Comparison of ENCODE assay signal across 26 cellular contexts in genomic region chr5:5645198-5645597, GRCh38.
"Had no signal": no experiment of that assay in that cellular context is flagged by ENCODE, and none has a peak within 500 bp of the region (broad histone marks: within the 10 kb centered on the region; RNA-seq: fewer than 3 reads in every experiment).

No MANE protein-coding gene starts in this region.

- ATAC-seq: left colon; left lung; lower lobe of right lung; naive thymus-derived CD4-positive, alpha-beta T cell; natural killer cell treated with Interleukin-12 subunit alpha and Interleukin-12 subunit beta and Interleukin-15 and Interleukin-18, amount 100 ng/mL, for 72 hours; right cardiac atrium; sciatic nerve; stimulated activated naive CD8-positive, alpha-beta T cell treated with anti-CD3 and anti-CD28 coated beads, Interleukin-15, amount 100 ng/mL, for 72 hours had no signal

- H3K27ac Mint-ChIP-seq: immature natural killer cell; mesothelial cell of epicardium; naive thymus-derived CD4-positive, alpha-beta T cell; natural killer cell treated with Interleukin-12 subunit alpha and Interleukin-12 subunit beta and Interleukin-15 and Interleukin-18, amount 100 ng/mL, for 72 hours; progenitor cell of endocrine pancreas; stimulated activated effector memory CD8-positive, alpha-beta T cell treated with anti-CD3 and anti-CD28 coated beads, Interleukin-12 subunit alpha, Interleukin-12 subunit beta, amount 100 ng/mL, for 72 hours; stimulated activated naive CD8-positive, alpha-beta T cell treated with anti-CD3 and anti-CD28 coated beads, Interleukin-15, amount 100 ng/mL, for 72 hours had no signal

- H3K4me3 ChIP-seq: left lung, lower lobe of right lung, ovary, spleen, testis, thyroid gland, transverse colon, upper lobe of left lung, vagina had no signal

- DNase-seq: hippocampal formation; immature natural killer cell; kidney; left colon; left lung; lower lobe of right lung; mammary epithelial cell; mesenchymal stem cell; naive thymus-derived CD4-positive, alpha-beta T cell; ovary; right cardiac atrium; small intestine; spleen; stimulated activated CD4-positive, alpha-beta T cell treated with anti-CD3 and anti-CD28 coated beads, Interleukin-4, amount 100 ng/mL, for 24 hours; stimulated activated naive CD4-positive, alpha-beta T cell treated with Interleukin-2 at 50 U/mL for 16 hours; stimulated activated naive CD8-positive, alpha-beta T cell treated with anti-CD3 and anti-CD28 coated beads, Interleukin-15, amount 100 ng/mL, for 72 hours; testis; thyroid gland; transverse colon; upper lobe of left lung had no signal

- H3K36me3 Mint-ChIP-seq: immature natural killer cell; mesothelial cell of epicardium; naive thymus-derived CD4-positive, alpha-beta T cell; natural killer cell treated with Interleukin-12 subunit alpha and Interleukin-12 subunit beta and Interleukin-15 and Interleukin-18, amount 100 ng/mL, for 72 hours; stimulated activated effector memory CD8-positive, alpha-beta T cell treated with anti-CD3 and anti-CD28 coated beads, Interleukin-12 subunit alpha, Interleukin-12 subunit beta, amount 100 ng/mL, for 72 hours had no signal

- H3K4me1 Mint-ChIP-seq: immature natural killer cell; naive thymus-derived CD4-positive, alpha-beta T cell; stimulated activated effector memory CD8-positive, alpha-beta T cell treated with anti-CD3 and anti-CD28 coated beads, Interleukin-12 subunit alpha, Interleukin-12 subunit beta, amount 100 ng/mL, for 72 hours; stimulated activated naive CD8-positive, alpha-beta T cell treated with anti-CD3 and anti-CD28 coated beads, Interleukin-15, amount 100 ng/mL, for 72 hours had no signal

- H3K27me3 Mint-ChIP-seq: stimulated activated naive CD8-positive, alpha-beta T cell treated with anti-CD3 and anti-CD28 coated beads, Interleukin-15, amount 100 ng/mL, for 72 hours had no signal

- H3K27ac ChIP-seq: left lung, lower lobe of right lung, ovary, spleen, testis, thyroid gland, transverse colon, upper lobe of left lung, vagina had no signal

- H3K4me3 Mint-ChIP-seq: immature natural killer cell; mesothelial cell of epicardium; naive thymus-derived CD4-positive, alpha-beta T cell; natural killer cell treated with Interleukin-12 subunit alpha and Interleukin-12 subunit beta and Interleukin-15 and Interleukin-18, amount 100 ng/mL, for 72 hours; stimulated activated effector memory CD8-positive, alpha-beta T cell treated with anti-CD3 and anti-CD28 coated beads, Interleukin-12 subunit alpha, Interleukin-12 subunit beta, amount 100 ng/mL, for 72 hours; stimulated activated naive CD8-positive, alpha-beta T cell treated with anti-CD3 and anti-CD28 coated beads, Interleukin-15, amount 100 ng/mL, for 72 hours had no signal

- H3K9me3 ChIP-seq: left lung, lower lobe of right lung, ovary, spleen, testis, thyroid gland, transverse colon, upper lobe of left lung, vagina had no signal

- H3K4me1 ChIP-seq: left lung, lower lobe of right lung, testis, thyroid gland, transverse colon, upper lobe of left lung, vagina had no signal

- H3K36me3 ChIP-seq: left lung, lower lobe of right lung, ovary, spleen, thyroid gland, transverse colon, upper lobe of left lung, vagina had no signal

- H3K27me3 ChIP-seq: left lung, ovary, testis, thyroid gland, transverse colon, upper lobe of left lung, vagina had no signal
